Comparison of ENCODE assay signal across 10 cellular contexts in genomic region chr5:158198636-158199035, GRCh38.
A peak's percentile ranks its signal among the peaks of the same experiment; 100 is the strongest.
DNase-seq lines count a peak whose midpoint lies in the region; ATAC-seq and TF ChIP-seq lines count a peak whose summit lies in the region.
"Had no signal": no experiment of that assay in that cellular context is flagged by ENCODE, and none has a peak within 500 bp of the region (broad histone marks: within the 10 kb centered on the region; RNA-seq: fewer than 3 reads in every experiment).

No MANE protein-coding gene starts in this region.

- H3K79me1 ChIP-seq in trophoblast cell (ENCODE audit: low read length), result no peaks in the 10 kb centered on the region

- H3K23ac ChIP-seq in trophoblast cell (ENCODE audit: low read length), result no peak overlapping the region

- peak; percentile 93 for ATAC-seq in GM18907 (IDR thresholded peaks at IDR 0.05; ENCODE audit: unreplicated experiment)
- peak; percentile 92 for ATAC-seq in GM21825 (IDR thresholded peaks at IDR 0.05; ENCODE audit: unreplicated experiment)
- peak; percentile 95 for ATAC-seq in HG03432 (IDR thresholded peaks at IDR 0.05; ENCODE audit: unreplicated experiment)
- ATAC-seq in left ventricle myocardium superior, result no peak
- ATAC-seq: stimulated activated naive CD8-positive, alpha-beta T cell treated with anti-CD3 and anti-CD28 coated beads, Interleukin-15, amount 100 ng/mL, for 72 hours had no signal

- DNase-seq in trophoblast cell (no peak), stomach (no peak), HT-29 (ENCODE audit: low spot score) (no peak), left ventricle myocardium superior (no peak)
- DNase-seq: head of caudate nucleus; spleen; stimulated activated naive CD8-positive, alpha-beta T cell treated with anti-CD3 and anti-CD28 coated beads, Interleukin-15, amount 100 ng/mL, for 72 hours had no signal

- no peak for TF ChIP-seq CTCF in stomach (IDR thresholded peaks at IDR 0.05)

- H2AK5ac ChIP-seq in trophoblast cell (ENCODE audit: low read length), result no peak overlapping the region

- no peak overlapping the region for H3K4ac ChIP-seq in trophoblast cell (ENCODE audit: low read depth, low read length)

- H3K9me3 ChIP-seq in trophoblast cell (ENCODE audit: insufficient read depth, low read depth, low read length) (no peaks in the 10 kb centered on the region), stomach (no peaks in the 10 kb centered on the region)

- H3K14ac ChIP-seq in trophoblast cell (ENCODE audit: low read length), result no peak overlapping the region

- H3K9ac ChIP-seq in trophoblast cell (ENCODE audit: low read length), result no peak overlapping the region

- H3K36me3 ChIP-seq in trophoblast cell (ENCODE audit: control insufficient read depth in 1 of 2, insufficient read depth in 2 of 2, low read length in 2 of 2) (no peaks in the 10 kb centered on the region), stomach (no peaks in the 10 kb centered on the region)
- H3K36me3 ChIP-seq: spleen had no signal

- peak overlapping the region; percentile 23 for H3K4me3 ChIP-seq in trophoblast cell (ENCODE audit: low read depth, low read length)
- no peak overlapping the region for H3K4me3 ChIP-seq in stomach
- H3K4me3 ChIP-seq: spleen had no signal

- H3K79me2 ChIP-seq in trophoblast cell (ENCODE audit: control insufficient read depth, insufficient read depth, low read length, poor library complexity), result no peaks in the 10 kb centered on the region

- no peak overlapping the region for H4K91ac ChIP-seq in trophoblast cell (ENCODE audit: low read depth, low read length)

- H3K4me2 ChIP-seq in trophoblast cell (ENCODE audit: low read length), result no peak overlapping the region

- no peak overlapping the region for H4K8ac ChIP-seq in trophoblast cell (ENCODE audit: low read depth, low read length)

- no peaks in the 10 kb centered on the region for H3K4me1 ChIP-seq in trophoblast cell (ENCODE audit: control insufficient read depth in 1 of 2, insufficient read depth in 2 of 2, low read length in 2 of 2)
- no peaks in the 10 kb centered on the region for H3K4me1 ChIP-seq in stomach

- no CpG with 5 or more reads among the region's 6 CpGs for WGBS in trophoblast cell (ENCODE audit: extremely low coverage, insufficient coverage, insufficient read length)
- 70 to 84% (median 74%) methylated on average over 6 of the region's 6 CpGs for WGBS in stomach, 5 donors

- H3K27me3 ChIP-seq in trophoblast cell (ENCODE audit: insufficient read depth, low read length) (no peaks in the 10 kb centered on the region), stomach (peaks cover 0 to 4% (median 0%) of the 10 kb centered on the region in 3 donors)
- H3K27me3 ChIP-seq: spleen had no signal

- no peak overlapping the region for H3K18ac ChIP-seq in trophoblast cell (ENCODE audit: low read length)

- no peak overlapping the region for H2BK5ac ChIP-seq in trophoblast cell (ENCODE audit: low read depth, low read length, poor library complexity)

- TF ChIP-seq POLR2A in stomach (IDR thresholded peaks at IDR 0.05), result no peak

- H3K27ac ChIP-seq in trophoblast cell (ENCODE audit: low read depth, low read length) (no peak overlapping the region), stomach (no peak overlapping the region)

- H2AFZ ChIP-seq in trophoblast cell (ENCODE audit: insufficient read depth, low read length, poor library complexity), result no peak overlapping the region

- H4K12ac ChIP-seq in trophoblast cell (ENCODE audit: low read depth, low read length), result no peak overlapping the region

- TF ChIP-seq EP300 in stomach (IDR thresholded peaks at IDR 0.05), result no peak

- H2BK12ac ChIP-seq in trophoblast cell (ENCODE audit: low read length), result no peak overlapping the region

- no peak overlapping the region for H2BK120ac ChIP-seq in trophoblast cell (ENCODE audit: insufficient read depth, low read length, poor library complexity)

- intact Hi-C loops in stomach (cut with DNase I; ENCODE audit: low total_unique reads), result no loop called here
- intact Hi-C loops in left ventricle myocardium superior (cut with micrococcal nuclease), result no loop called here
